Comparison of ENCODE assay signal across 2 cellular contexts in the genomic region with DNA sequence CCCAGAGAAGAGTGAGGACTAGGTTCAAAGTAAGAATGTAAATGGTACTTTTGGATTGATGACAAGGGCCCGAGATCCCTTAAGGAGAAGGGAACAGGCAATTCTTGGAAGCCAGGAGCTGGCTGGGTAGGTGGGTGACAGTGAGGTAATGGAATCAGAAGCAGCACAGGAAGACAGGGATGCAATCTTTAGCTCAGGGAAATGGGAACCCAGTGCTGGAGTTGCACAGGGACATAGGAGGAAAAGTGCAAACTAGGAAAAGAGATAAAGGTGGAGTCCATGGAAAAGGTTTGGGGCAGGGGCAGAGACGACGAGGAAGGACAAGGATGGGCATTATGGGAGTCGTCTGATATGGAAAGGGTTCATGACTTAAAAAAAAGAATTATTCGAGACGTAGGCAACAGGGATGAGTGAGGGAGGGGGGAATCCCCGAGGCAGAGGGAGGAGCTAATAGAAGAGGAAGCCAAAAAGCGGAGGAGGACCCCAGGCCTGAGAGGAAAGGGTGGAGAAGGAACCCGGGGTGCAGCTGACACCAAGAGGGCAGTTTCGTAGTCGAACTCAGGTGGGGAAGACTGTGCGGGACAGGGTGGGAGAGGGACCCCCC.
A peak's percentile ranks its signal among the peaks of the same experiment; 100 is the strongest.
TF ChIP-seq lines count a peak whose summit lies in the region.

No MANE protein-coding gene starts in this region.

TF ChIP-seq in A549, 52 proteins besides CTCF, POLR2A, EP300 and RAD21:
- no peak for TF ChIP-seq TFCP2L1 (CRISPR knock-in tag; IDR thresholded peaks at IDR 0.05)
- TF ChIP-seq CHD4 (IDR thresholded peaks at IDR 0.05; ENCODE audit: borderline replicate concordance): no peak
- no peak for TF ChIP-seq MAZ (IDR thresholded peaks at IDR 0.05; ENCODE audit: borderline replicate concordance, low read depth, low read length)
- TF ChIP-seq HOXA7 (CRISPR knock-in tag; IDR thresholded peaks at IDR 0.05): no peak
- no peak for TF ChIP-seq MYC (IDR thresholded peaks at IDR 0.05; ENCODE audit: borderline replicate concordance, low read length)
- TF ChIP-seq, protein P1, sequence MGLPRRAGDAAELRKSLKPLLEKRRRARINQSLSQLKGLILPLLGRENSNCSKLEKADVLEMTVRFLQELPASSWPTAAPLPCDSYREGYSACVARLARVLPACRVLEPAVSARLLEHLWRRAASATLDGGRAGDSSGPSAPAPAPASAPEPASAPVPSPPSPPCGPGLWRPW (IDR thresholded peaks at IDR 0.05): no peak
- TF ChIP-seq ZC3H11A (IDR thresholded peaks at IDR 0.05): no peak
- no peak for TF ChIP-seq BHLHE40 (IDR thresholded peaks at IDR 0.05; ENCODE audit: low read depth, low read length)
- no peak for TF ChIP-seq CBX2 (IDR thresholded peaks at IDR 0.05; ENCODE audit: borderline replicate concordance, low read depth)
- no peak for TF ChIP-seq RNF2 (IDR thresholded peaks at IDR 0.05; ENCODE audit: borderline replicate concordance, low read depth)
- TF ChIP-seq ZFP36 (IDR thresholded peaks at IDR 0.05; ENCODE audit: borderline replicate concordance, partially characterized antibody): no peak
- no peak for TF ChIP-seq NFE2L2 (conservative IDR thresholded peaks at IDR 0.05; ENCODE audit: low read length)
- no peak for TF ChIP-seq PHF8 (IDR thresholded peaks at IDR 0.05; ENCODE audit: borderline replicate concordance, low read depth)
- TF ChIP-seq ESRRA (IDR thresholded peaks at IDR 0.05; ENCODE audit: borderline replicate concordance, low read length): no peak
- TF ChIP-seq JUNB (IDR thresholded peaks at IDR 0.05): no peak

TF ChIP-seq in GM12891, 5 proteins besides CTCF, POLR2A, EP300 and RAD21:
- TF ChIP-seq POU2F2 (IDR thresholded peaks at IDR 0.05; ENCODE audit: low read depth, low read length) (no peak), POLR2AphosphoS5 (IDR thresholded peaks at IDR 0.05; ENCODE audit: low read depth, low read length) (peak; percentile 78), PAX5 (IDR thresholded peaks at IDR 0.05; ENCODE audit: insufficient read depth, low read length, severe bottlenecking) (no peak), TAF1 (IDR thresholded peaks at IDR 0.05; ENCODE audit: low read depth, low read length) (0 out of 2 replicates have a peak, but pooled peaks have one; percentile 58), SPI1 (IDR thresholded peaks at IDR 0.05; ENCODE audit: low read depth, low read length) (peak; percentile 71)
TF ChIP-seq in GM12891: peak in this region for 3.
